Comparison of ENCODE assay signal across 8 cellular contexts in genomic region chr16:1871974-1872635, GRCh38. TPM values are rescaled to one million over a fixed set of nuclear protein-coding genes. Genes with fewer than 3 reads are reported as not detected.
DNase-seq lines count a peak whose midpoint lies in the region; ATAC-seq and TF ChIP-seq lines count a peak whose summit lies in the region.

Gene MEIOB (minus strand): TSS chr16:1872164. CDS start chr16:1868175, 3,989 bp downstream.

- H3K9me3 ChIP-seq in neuronal stem cell (replicated peaks in 1 of 2; ENCODE audit: control insufficient read depth in 2 of 2, insufficient read depth in 1 of 2, low read depth in 1 of 2, low read length in 2 of 2), result no peaks in the 10 kb centered on the region

- no peak within 1 kb of the TSS for H4K91ac ChIP-seq in neuronal stem cell (ENCODE audit: low read depth, low read length, poor library complexity)

- no peak within 1 kb of the TSS for H4K8ac ChIP-seq in neuronal stem cell (ENCODE audit: low read depth, low read length)

- H2AK5ac ChIP-seq in neuronal stem cell (ENCODE audit: low read depth, low read length), result no peak within 1 kb of the TSS

- no peaks in the 10 kb centered on the region for H3F3A ChIP-seq in GM23338 (replicated peaks; ENCODE audit: low read depth)

- 0 out of 3 replicates have a peak, but pooled peaks cover 2% of the 10 kb centered on the region for H3K4me1 Mint-ChIP-seq in GM23338

- no peak within 1 kb of the TSS for H3K14ac ChIP-seq in neuronal stem cell (ENCODE audit: low read length)

- H3K9ac ChIP-seq in neuronal stem cell (ENCODE audit: low read depth, low read length, poor library complexity), result no peak within 1 kb of the TSS

- peak within 1 kb of the TSS; percentile 24 for H2BK5ac ChIP-seq in neuronal stem cell (ENCODE audit: low read length)

- H3K27me3 ChIP-seq in GM23338 (ENCODE audit: insufficient read depth), result peaks cover 26% of the 10 kb centered on the region
- H3K27me3 ChIP-seq in neuronal stem cell (ENCODE audit: control insufficient read depth in 3 of 3, insufficient read depth in 3 of 3, low read depth in 1 of 3, low read length in 3 of 3), result peaks cover 0 to 41% (median 13%) of the 10 kb centered on the region in 3 experiments

- no peaks in the 10 kb centered on the region for H3K36me3 Mint-ChIP-seq in GM23338 (ENCODE audit: low read depth)

- peak within 1 kb of the TSS; percentile 85 for H3K4me3 Mint-ChIP-seq in GM23338

- DNase-seq in GM23338 (ENCODE audit: low spot score), result peak; percentile 94
- peak; percentile 11 to 30 for DNase-seq in activated CD4-positive, alpha-beta T cell treated with anti-CD3 and anti-CD28 coated beads for 24 hours (ENCODE audit: low read depth in 2 of 2)
- peak; percentile 34 for DNase-seq in effector CD8-positive, alpha-beta T cell (lab: John Stamatoyannopoulos, UW)
- peak; percentile 43 for DNase-seq in neuronal stem cell (ENCODE audit: low spot score)
- no peak for DNase-seq in DMS 273 treated with DMSO at 0.1 percent for 48 hours (lab: John Stamatoyannopoulos, UW)
- DNase-seq in hepatic stellate cell (ENCODE audit: low spot score), result no peak
- DNase-seq in DMS153 (lab: John Stamatoyannopoulos, UW), result no peak
- no peak for DNase-seq in HPDE6-E6E7 (ENCODE audit: extremely low spot score)

- WGBS in neuronal stem cell (ENCODE audit: extremely low coverage in 2 of 2, insufficient read length in 2 of 2, insufficient replicate concordance in 1 of 2), 2 donors, result no CpG with 5 or more reads among the region's 68 CpGs

- H3K9me2 ChIP-seq in GM23338 (ENCODE audit: insufficient read depth), result no peaks in the 10 kb centered on the region

- no peak for TF ChIP-seq CTCF in GM23338 (conservative IDR thresholded peaks at IDR 0.05; ENCODE audit: low read depth in 2 of 2)

- H3K36me3 ChIP-seq in GM23338 (ENCODE audit: insufficient read depth) (no peaks in the 10 kb centered on the region), neuronal stem cell (replicated peaks in 1 of 2; ENCODE audit: control insufficient read depth in 2 of 2, insufficient read depth in 2 of 2, low read length in 2 of 2) (no peaks in the 10 kb centered on the region)

- no peak within 1 kb of the TSS for H3K23ac ChIP-seq in neuronal stem cell (ENCODE audit: low read depth, low read length, poor library complexity)

- H3K9me3 Mint-ChIP-seq in GM23338, result peaks cover 3% of the 10 kb centered on the region; the same call in 1 of the 3 replicates

- ATAC-seq in GM23338, result peak; percentile 95

- no peaks in the 10 kb centered on the region for H3K79me2 ChIP-seq in GM23338 (replicated peaks; ENCODE audit: insufficient read depth)

- H2BK15ac ChIP-seq in neuronal stem cell (ENCODE audit: low read length), result no peak within 1 kb of the TSS

- no peak within 1 kb of the TSS for H3K27ac Mint-ChIP-seq in GM23338

- H2BK12ac ChIP-seq in neuronal stem cell (ENCODE audit: low read length), result peak within 1 kb of the TSS; percentile 41

- no peak within 1 kb of the TSS for H3K4ac ChIP-seq in neuronal stem cell (ENCODE audit: low read length)

- no peaks in the 10 kb centered on the region for H3K4me1 ChIP-seq in GM23338 (ENCODE audit: insufficient read depth)
- peaks cover 0 to 4% of the 10 kb centered on the region in 2 donors for H3K4me1 ChIP-seq in neuronal stem cell (ENCODE audit: control insufficient read depth in 2 of 2, insufficient read depth in 1 of 2, low read depth in 1 of 2, low read length in 2 of 2)

- peak within 1 kb of the TSS; percentile 98 for H2AFZ ChIP-seq in GM23338
- H2AFZ ChIP-seq in neuronal stem cell (ENCODE audit: low read length), result peak within 1 kb of the TSS; percentile 59

- no peaks in the 10 kb centered on the region for H4K20me1 ChIP-seq in GM23338 (replicated peaks; ENCODE audit: insufficient read depth)

- peak within 1 kb of the TSS; percentile 70 for H3K4me3 ChIP-seq in GM23338
- no peak within 1 kb of the TSS for H3K4me3 ChIP-seq in neuronal stem cell (ENCODE audit: low read length in 2 of 2)

- peak within 1 kb of the TSS; percentile 44 for H3K18ac ChIP-seq in neuronal stem cell (ENCODE audit: low read length)

- H3K4me2 ChIP-seq in GM23338, result peak within 1 kb of the TSS; percentile 82
- H3K4me2 ChIP-seq in neuronal stem cell (ENCODE audit: insufficient read depth, low read length, poor library complexity, severe bottlenecking), result peak within 1 kb of the TSS; percentile 18

- H3K27me3 Mint-ChIP-seq in GM23338 (ENCODE audit: insufficient read depth, low read depth, poor library complexity), result peaks cover 21% of the 10 kb centered on the region

- H3K79me1 ChIP-seq in neuronal stem cell (ENCODE audit: low read depth, low read length), result no peaks in the 10 kb centered on the region

- H2BK120ac ChIP-seq in neuronal stem cell (ENCODE audit: low read depth, low read length), result no peak within 1 kb of the TSS

- no peak within 1 kb of the TSS for H3K27ac ChIP-seq in GM23338 (ENCODE audit: low read depth)
- H3K27ac ChIP-seq in neuronal stem cell (replicated peaks; ENCODE audit: low read length), result no peak within 1 kb of the TSS

TF ChIP-seq in GM23338, 12 proteins besides CTCF, POLR2A, EP300 and RAD21 (continues in another document):
- TF ChIP-seq STAT1 (IDR thresholded peaks at IDR 0.05; ENCODE audit: unreplicated experiment) (no peak), REST (IDR thresholded peaks at IDR 0.05; ENCODE audit: unreplicated experiment) (no peak), ETS1 (IDR thresholded peaks at IDR 0.05) (no peak), JUNB (IDR thresholded peaks at IDR 0.05; ENCODE audit: unreplicated experiment) (no peak), CREB1 (CRISPR knock-in tag; IDR thresholded peaks at IDR 0.05; ENCODE audit: low read depth) (no peak), POLR2AphosphoS5 (IDR thresholded peaks at IDR 0.05; ENCODE audit: low read depth) (no peak; the same call in 1 of the 2 replicates)

RNA-seq across cellular contexts. Expression of gene MEIOB, which starts in this region (rescaled TPM):
- total RNA-seq in GM23338 (2014; rRNA removed; shearing (Covaris generic)), result 6.3 and 7.3 TPM in 2 replicates
- 7.7 and 8.7 TPM in 2 replicates for polyA plus RNA-seq in GM23338 (2016; fragmentation: Nextera tagmentation; extraction: Ambion mirVana)
- 1.5 TPM for polyA plus RNA-seq in neuronal stem cell (2013, experiment 1 of 2)
- 1.8 TPM for polyA plus RNA-seq in neuronal stem cell (2013, experiment 2 of 2)

Comparison
In these comparisons a context has a peak if more than half of its experiments do, and no peak if none do; other contexts are left out.
1. DNase-seq: peak in GM23338 (single experiment), activated CD4-positive, alpha-beta T cell treated with anti-CD3 and anti-CD28 coated beads for 24 hours (2 of 2), effector CD8-positive, alpha-beta T cell (single experiment) and neuronal stem cell (single experiment); none in DMS 273 treated with DMSO at 0.1 percent for 48 hours (single experiment), hepatic stellate cell (single experiment), DMS153 (single experiment) and HPDE6-E6E7 (single experiment).